12 cellular contexts compared by ENCODE assay signal in the genomic region with DNA sequence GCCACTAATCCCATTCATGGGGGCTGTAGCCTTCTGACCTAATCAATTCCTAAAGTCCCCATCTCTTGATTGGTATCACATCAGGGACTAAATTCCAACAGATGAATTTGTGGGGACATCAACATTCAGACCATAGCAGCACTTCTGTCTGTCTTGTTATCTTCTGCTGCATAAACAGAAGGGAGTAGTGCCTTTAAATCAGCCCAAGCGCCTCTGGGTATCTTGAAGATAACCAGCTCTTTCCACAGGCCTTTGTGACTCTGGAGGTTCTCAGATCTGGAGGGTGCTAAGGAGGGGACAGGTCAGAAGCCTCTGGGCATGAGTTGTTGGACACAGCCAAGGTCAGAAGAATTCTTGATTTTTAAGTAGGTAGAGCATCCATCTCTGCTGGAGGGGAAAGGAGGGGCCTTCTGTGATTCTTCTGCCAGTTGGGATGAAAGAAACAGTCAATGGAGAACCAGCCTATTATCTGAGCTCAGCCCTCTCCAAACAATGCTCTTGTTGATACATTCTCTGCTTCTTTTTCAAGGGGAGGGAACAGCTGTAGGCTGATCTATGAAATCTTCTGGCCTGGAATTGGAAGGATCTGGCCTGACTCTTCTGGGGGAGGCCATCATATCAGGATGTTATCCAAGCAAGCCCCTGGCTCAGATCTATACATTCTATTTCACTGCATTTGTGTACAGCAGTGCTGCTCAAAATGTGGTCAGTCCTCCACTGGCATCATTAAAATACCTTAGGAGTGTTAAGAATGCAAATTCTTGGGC. TPM values are rescaled to one million over a fixed set of nuclear protein-coding genes. Genes with fewer than 3 reads are reported as not detected.
DNase-seq lines count a peak whose midpoint lies in the region; ATAC-seq, FAIRE-seq and TF ChIP-seq lines count a peak whose summit lies in the region.
"Had no signal": no experiment of that assay in that cellular context is flagged by ENCODE, and none has a peak within 500 bp of the region (broad histone marks: within the 10 kb centered on the region; RNA-seq: fewer than 3 reads in every experiment).

No MANE protein-coding gene starts in this region.

- H3K4me3 ChIP-seq in AG04450 (ENCODE audit: low read depth, low read length) (no peak overlapping the region), astrocyte (ENCODE audit: insufficient read depth, low read depth, low read length) (no peak overlapping the region)
- H3K4me3 ChIP-seq: gastrocnemius medialis, thoracic aorta had no signal

- no peaks in the 10 kb centered on the region for H3K36me3 ChIP-seq in astrocyte (ENCODE audit: insufficient read depth, low read length)
- H3K36me3 ChIP-seq: gastrocnemius medialis, thoracic aorta had no signal

- peaks cover 20% of the 10 kb centered on the region for H3K4me1 Mint-ChIP-seq in astrocyte (ENCODE audit: low read depth, unreplicated experiment)

- H3K4me1 ChIP-seq in astrocyte (ENCODE audit: insufficient read depth, low read length), result peaks cover 18% of the 10 kb centered on the region

- no peaks in the 10 kb centered on the region for H3K79me2 ChIP-seq in astrocyte (ENCODE audit: insufficient read depth, low read length)

- ATAC-seq in HG02678 (IDR thresholded peaks at IDR 0.05; ENCODE audit: unreplicated experiment) (peak; percentile 20), HG02938 (IDR thresholded peaks at IDR 0.05; ENCODE audit: unreplicated experiment) (no peak), GM18517 (IDR thresholded peaks at IDR 0.05; ENCODE audit: unreplicated experiment) (no peak)

- H3K9me3 Mint-ChIP-seq in astrocyte (ENCODE audit: unreplicated experiment), result no peaks in the 10 kb centered on the region
- H3K9me3 Mint-ChIP-seq: activated T-cell treated with anti-CD3 and anti-CD28 coated beads, Interleukin-2, amount 50 U/mL, for 24 hours had no signal

- FAIRE-seq in astrocyte (lab: Jason Lieb, UNC), result no peak

- H4K20me1 ChIP-seq in astrocyte (ENCODE audit: insufficient read depth, low read length), result no peaks in the 10 kb centered on the region

- peak overlapping the region; percentile 86 for H3K27ac ChIP-seq in AG04450 (ENCODE audit: low read depth, low read length)
- no peak overlapping the region for H3K27ac ChIP-seq in astrocyte (ENCODE audit: low read depth, low read length)
- H3K27ac ChIP-seq in layer of hippocampus (ENCODE audit: low read depth, low read length), result peak overlapping the region; percentile 76
- H3K27ac ChIP-seq: C4-2B, gastrocnemius medialis, thoracic aorta had no signal

- H3K27me3 ChIP-seq in AG04450 (ENCODE audit: control insufficient read depth, insufficient read depth, low read length) (no peaks in the 10 kb centered on the region), astrocyte (ENCODE audit: insufficient read depth, low read length) (no peaks in the 10 kb centered on the region), layer of hippocampus (ENCODE audit: control insufficient read depth, insufficient read depth, low read length) (no peaks in the 10 kb centered on the region)
- H3K27me3 ChIP-seq: gastrocnemius medialis had no signal

- TF ChIP-seq CTCF in AG04450 (IDR thresholded peaks at IDR 0.05; ENCODE audit: low read depth, low read length), result no peak
- TF ChIP-seq CTCF in astrocyte (IDR thresholded peaks at IDR 0.05; ENCODE audit: insufficient read depth, low read depth, low read length), result no peak

- H3K9ac ChIP-seq in astrocyte (ENCODE audit: low read length), result peak overlapping the region; percentile 27

- H3K4me2 ChIP-seq in astrocyte (ENCODE audit: low read length), result peak overlapping the region; percentile 80

- H3K27ac Mint-ChIP-seq in astrocyte (ENCODE audit: unreplicated experiment), result peak overlapping the region; percentile 82

- POLR2A ChIA-PET in AG04450 (lab: Yijun Ruan, JAX), result interaction anchor here (0.6 to 1.9 kb wide), 4 partner anchors 86 to 748 kb away, joined by 3 to 11 read pairs (median 6); partner anchors contain the start of gene SLC16A1

- H3K9me3 ChIP-seq in AG04450 (ENCODE audit: control insufficient read depth, insufficient read depth, low read length), result no peaks in the 10 kb centered on the region
- no peaks in the 10 kb centered on the region for H3K9me3 ChIP-seq in astrocyte (ENCODE audit: insufficient read depth, low read depth, low read length)
- H3K9me3 ChIP-seq: gastrocnemius medialis, thoracic aorta had no signal

- H3K4me3 Mint-ChIP-seq in astrocyte (ENCODE audit: unreplicated experiment), result no peak overlapping the region
- H3K4me3 Mint-ChIP-seq: activated T-cell treated with anti-CD3 and anti-CD28 coated beads, Interleukin-2, amount 50 U/mL, for 24 hours had no signal

- H3K36me3 Mint-ChIP-seq in astrocyte (ENCODE audit: low read depth, unreplicated experiment), result no peaks in the 10 kb centered on the region

- no peak overlapping the region for H2AFZ ChIP-seq in astrocyte (ENCODE audit: low read depth, low read length)

- CTCF ChIA-PET in AG04450 (lab: Charles Lee), result interaction anchor here (0.6 to 4.9 kb wide), 43 partner anchors 13 to 729 kb away, joined by 3 to 129 read pairs (median 5); partner anchors contain the start of genes LRIG2, PPM1J and SLC16A1

- no peak for DNase-seq in AG04450 (ENCODE audit: low read depth, low spot score)
- DNase-seq in astrocyte (ENCODE audit: low read depth), result no peak
- no peak for DNase-seq in DMS53 (lab: John Stamatoyannopoulos, UW)
- no peak for DNase-seq in H4 (ENCODE audit: low spot score)

- H3K27me3 Mint-ChIP-seq in astrocyte (ENCODE audit: low read depth, unreplicated experiment), result peaks cover 2% of the 10 kb centered on the region
- H3K27me3 Mint-ChIP-seq: activated T-cell treated with anti-CD3 and anti-CD28 coated beads, Interleukin-2, amount 50 U/mL, for 24 hours had no signal

RNA-seq across cellular contexts. Expression of gene LRIG2, which starts 31.2 kb away (rescaled TPM):
- 7.9 and 9.7 TPM in 2 replicates for polyA plus RNA-seq in AG04450 (2011; rRNA removed)
- polyA minus RNA-seq in AG04450 (2011; rRNA and poly(A)+ RNA removed), result 27.7 and 30.6 TPM in 2 replicates
- 13.6 and 14.2 TPM in 2 replicates for total RNA-seq in astrocyte
- total RNA-seq in H4 (2014; rRNA removed; shearing (Covaris generic)), result 1.8 and 2.5 TPM in 2 replicates
